In the genomic region with DNA sequence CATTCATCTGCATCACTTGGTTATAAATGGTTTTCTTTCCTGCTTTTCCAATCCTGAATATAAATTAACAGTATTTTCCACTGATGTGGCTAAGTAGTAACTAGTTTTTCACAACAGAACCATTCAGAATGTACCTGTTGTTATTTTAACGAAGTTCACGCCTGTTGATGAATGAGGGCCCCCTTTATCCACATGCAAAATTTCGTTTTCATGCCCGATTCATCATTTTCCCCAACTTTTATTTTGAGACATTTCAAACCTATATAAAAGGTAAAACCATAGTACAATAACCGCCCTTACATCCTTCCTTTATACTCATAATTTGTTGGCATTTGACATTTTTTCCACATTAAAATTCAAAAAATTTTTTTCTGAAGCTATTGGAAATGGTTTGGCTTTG, we compare ENCODE assay signal across 13 cellular contexts.
"Had no signal": no experiment of that assay in that cellular context is flagged by ENCODE, and none has a peak within 500 bp of the region (broad histone marks: within the 10 kb centered on the region; RNA-seq: fewer than 3 reads in every experiment).

No MANE protein-coding gene starts in this region.

- H3K4me1 ChIP-seq: breast epithelium, right lobe of liver, SJSA1, tibial nerve had no signal

- H3K4me3 ChIP-seq: breast epithelium, ovary, right lobe of liver, SJSA1, tibial nerve had no signal

- ATAC-seq: left cardiac atrium, left ventricle myocardium superior, right lobe of liver had no signal

- H3K9me3 ChIP-seq: ovary, right lobe of liver had no signal

- DNase-seq: activated CD4-positive, alpha-beta T cell treated with anti-CD3 and anti-CD28 coated beads for 4 hours; activated gamma-delta T cell; central memory CD4-positive, alpha-beta T cell; head of caudate nucleus; hippocampal formation; left cardiac atrium; left ventricle myocardium superior; ovary; right lobe of liver had no signal

- H3K36me3 ChIP-seq: breast epithelium, ovary, right lobe of liver, SJSA1, tibial nerve had no signal

- H3K27ac Mint-ChIP-seq: progenitor cell of endocrine pancreas had no signal
